ENCODE assay signal across 8 cellular contexts in the genomic region with DNA sequence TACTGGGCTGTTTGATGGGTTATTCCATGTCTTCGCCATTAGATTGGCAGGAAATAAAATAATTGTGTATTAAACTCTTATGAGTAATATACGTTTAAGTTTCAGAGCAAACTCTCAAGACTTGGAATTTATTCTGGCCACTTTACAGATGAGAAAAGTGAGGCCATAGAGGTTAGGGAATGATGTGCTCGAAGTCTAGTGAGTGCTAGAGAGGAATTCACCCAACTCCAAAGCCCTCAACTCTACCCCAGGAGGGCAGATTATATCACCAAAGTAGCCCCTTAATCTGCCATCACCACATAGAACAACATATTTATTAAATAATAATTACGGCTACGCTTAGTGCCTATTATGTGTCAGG. TPM values are rescaled to one million over a fixed set of nuclear protein-coding genes. Genes with fewer than 3 reads are reported as not detected.
A peak's percentile ranks its signal among the peaks of the same experiment; 100 is the strongest.
DNase-seq lines count a peak whose midpoint lies in the region; ATAC-seq and TF ChIP-seq lines count a peak whose summit lies in the region.

No MANE protein-coding gene starts in this region.

- no peaks in the 10 kb centered on the region for H3K36me3 Mint-ChIP-seq in activated naive CD4-positive, alpha-beta T cell treated with anti-CD3 and anti-CD28 coated beads, Interleukin-2, amount 50 U/mL, for 24 hours
- H3K36me3 Mint-ChIP-seq in memory B cell (peaks cover 6% of the 10 kb centered on the region), type B pancreatic cell (no peaks in the 10 kb centered on the region)

- peak overlapping the region; percentile 93 for H3K4me3 Mint-ChIP-seq in activated naive CD4-positive, alpha-beta T cell treated with anti-CD3 and anti-CD28 coated beads, Interleukin-2, amount 50 U/mL, for 24 hours
- peak overlapping the region; percentile 86 for H3K4me3 Mint-ChIP-seq in memory B cell
- H3K4me3 Mint-ChIP-seq in type B pancreatic cell, result peak overlapping the region; percentile 89

- peak overlapping the region; percentile 93 for H3K27ac Mint-ChIP-seq in activated naive CD4-positive, alpha-beta T cell treated with anti-CD3 and anti-CD28 coated beads, Interleukin-2, amount 50 U/mL, for 24 hours
- H3K27ac Mint-ChIP-seq in memory B cell, result peak overlapping the region; percentile 88
- peak overlapping the region; percentile 51 for H3K27ac Mint-ChIP-seq in type B pancreatic cell

- H3K27ac ChIP-seq in body of pancreas, result peak overlapping the region; percentile 60 to 78 (median 66)

- H3K9me3 ChIP-seq in body of pancreas, result no peaks in the 10 kb centered on the region

- H3K9me3 Mint-ChIP-seq in activated naive CD4-positive, alpha-beta T cell treated with anti-CD3 and anti-CD28 coated beads, Interleukin-2, amount 50 U/mL, for 24 hours, result no peaks in the 10 kb centered on the region
- H3K9me3 Mint-ChIP-seq in memory B cell (no peaks in the 10 kb centered on the region), type B pancreatic cell (no peaks in the 10 kb centered on the region)

- intact Hi-C loops in body of pancreas (cut with DNase I), result no loop called here

- in situ Hi-C loops in GM13976 (cut with MboI; ENCODE audit: low sequenced_read_pairs, unreplicated experiment), result no loop called here

- ATAC-seq in body of pancreas (no peak), memory B cell (ENCODE audit: low read depth) (no peak)

- DNase-seq in activated naive CD4-positive, alpha-beta T cell treated with Interleukin-2 at 50 U/mL for 16 hours, result no peak
- DNase-seq in body of pancreas (no peak), memory B cell (ENCODE audit: low spot score in 2 of 2) (no peak), type B pancreatic cell (ENCODE audit: extremely low spot score, unreplicated experiment) (no peak), medulla oblongata (ENCODE audit: extremely low spot score) (no peak), NCI-H69 (lab: John Stamatoyannopoulos, UW) (no peak), GM13976 (ENCODE audit: low spot score) (no peak)

- H3K27me3 Mint-ChIP-seq in activated naive CD4-positive, alpha-beta T cell treated with anti-CD3 and anti-CD28 coated beads, Interleukin-2, amount 50 U/mL, for 24 hours, result peaks cover 3% of the 10 kb centered on the region
- H3K27me3 Mint-ChIP-seq in memory B cell (peaks cover 1% of the 10 kb centered on the region), type B pancreatic cell (peaks cover 15% of the 10 kb centered on the region)

- TF ChIP-seq CTCF in body of pancreas (IDR thresholded peaks at IDR 0.05) (no peak), type B pancreatic cell (conservative IDR thresholded peaks at IDR 0.05) (no peak), GM13976 (IDR thresholded peaks at IDR 0.05; ENCODE audit: borderline replicate concordance, control extremely low read depth, extremely low read depth, insufficient read depth, missing control alignments) (no peak)

- peaks cover 26% of the 10 kb centered on the region for H3K4me1 ChIP-seq in body of pancreas

- no peak for TF ChIP-seq POLR2A in body of pancreas (IDR thresholded peaks at IDR 0.05)

- peak overlapping the region; percentile 71 to 100 for H3K4me3 ChIP-seq in body of pancreas

- H3K4me1 Mint-ChIP-seq in activated naive CD4-positive, alpha-beta T cell treated with anti-CD3 and anti-CD28 coated beads, Interleukin-2, amount 50 U/mL, for 24 hours, result peaks cover 30% of the 10 kb centered on the region
- peaks cover 21% of the 10 kb centered on the region for H3K4me1 Mint-ChIP-seq in memory B cell
- H3K4me1 Mint-ChIP-seq in type B pancreatic cell (ENCODE audit: unreplicated experiment), result peaks cover 4% of the 10 kb centered on the region

- H3K27me3 ChIP-seq in body of pancreas, result no peaks in the 10 kb centered on the region

- no peaks in the 10 kb centered on the region for H3K36me3 ChIP-seq in body of pancreas (replicated peaks in 1 of 2; ENCODE audit: insufficient read depth in 1 of 2, low read depth in 2 of 2)

- 58 to 64% methylated on average over 5 of the region's 5 CpGs for WGBS in body of pancreas, 2 donors

RNA-seq across cellular contexts. Expression of a gene that starts 0.4 kb away (rescaled TPM):
- 10 to 100 TPM; 18.7 to 20.4 TPM for total RNA-seq in body of pancreas
- total RNA-seq in type B pancreatic cell (ENCODE audit: low replicate concordance), result 31.1 and 38.4 TPM in 2 replicates

RNA-seq across cellular contexts. Expression of a gene that starts 22.4 kb away (rescaled TPM):
- total RNA-seq in body of pancreas (1 to 10 TPM; 5.3 to 5.4 TPM), type B pancreatic cell (ENCODE audit: low replicate concordance) (28.9 and 43.0 TPM in 2 replicates)

RNA-seq across cellular contexts. Expression of a gene that starts 44.0 kb away (rescaled TPM):
- total RNA-seq in body of pancreas (1 to 10 TPM in 1 of 2 donors, under 1 TPM in 1; 0.26 to 3.6 TPM), type B pancreatic cell (ENCODE audit: low replicate concordance) (0.21 and 1.3 TPM in 2 replicates)
